Comparison of ENCODE assay signal across 20 cellular contexts in genomic region chr6:111520519-111520918, GRCh38.
"Had no signal": no experiment of that assay in that cellular context is flagged by ENCODE, and none has a peak within 500 bp of the region (broad histone marks: within the 10 kb centered on the region; RNA-seq: fewer than 3 reads in every experiment).

No MANE protein-coding gene starts in this region.

- H3K27ac ChIP-seq: PC-9, Peyer's patch, SJSA1, SK-N-MC had no signal

- H3K27me3 ChIP-seq: MG63, Peyer's patch, SJSA1 had no signal

- H3K9me3 ChIP-seq: Peyer's patch, SJSA1 had no signal

- H3K4me3 ChIP-seq: MG63, PC-9, Peyer's patch, SJSA1, SK-N-MC had no signal

- H3K4me1 ChIP-seq: Peyer's patch had no signal

- H3K36me3 ChIP-seq: MG63, Peyer's patch, SJSA1 had no signal

- DNase-seq: KBM-7, MG63, NCI-H1092 treated with DMSO at 0.1 percent for 48 hours, NCI-H1436, NCI-H187, NCI-H2029, NCI-H2081 treated with DMSO at 0.1 percent for 48 hours, NCI-H2171, NCI-H226, NCI-H446, NCI-H510A, NCI-H524 treated with DMSO at 0.1 percent for 48 hours, NCI-H69, NCI-H774, OCI-M1, PC-9, Peyer's patch, SHP77 treated with DMSO at 0.1 percent for 48 hours had no signal
